ENCODE assay signal across 28 cellular contexts in the genomic region with DNA sequence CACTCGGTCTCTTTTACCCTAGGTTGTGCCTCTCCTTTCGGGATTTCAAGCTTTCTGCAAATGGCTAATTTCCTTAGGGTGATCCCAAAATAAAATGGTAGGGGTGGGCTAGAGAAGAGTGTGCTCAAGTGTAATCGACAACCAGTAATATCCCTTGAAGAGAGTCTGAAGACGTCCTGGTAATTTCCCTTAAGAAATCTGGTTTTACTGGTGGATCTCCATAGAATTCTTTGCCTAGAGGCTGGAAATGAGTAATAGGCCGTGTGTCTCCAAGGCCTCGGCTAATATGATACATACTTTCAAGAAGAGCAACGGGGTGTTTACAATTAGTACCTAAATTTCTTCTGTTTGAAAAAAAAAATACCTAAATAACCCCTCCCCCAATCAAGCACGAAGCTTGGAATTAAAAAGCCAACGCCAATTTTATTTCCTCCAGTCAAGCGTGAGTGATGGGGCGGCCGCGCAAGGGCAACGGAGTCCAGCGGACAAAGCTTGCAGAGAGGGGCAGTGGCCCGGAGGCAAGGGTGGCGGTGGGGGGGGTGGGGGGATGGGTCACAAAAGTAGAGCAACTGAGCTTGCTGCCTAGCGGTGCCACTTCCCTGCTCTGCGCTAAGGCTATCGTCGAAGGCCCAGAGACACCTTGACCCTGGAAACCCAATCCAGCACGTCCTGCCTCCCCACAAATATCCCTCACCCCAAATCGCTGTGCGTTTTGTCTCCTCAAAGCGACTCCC. TPM values are rescaled to one million over a fixed set of nuclear protein-coding genes. Genes with fewer than 3 reads are reported as not detected.
DNase-seq lines count a peak whose midpoint lies in the region; ATAC-seq and TF ChIP-seq lines count a peak whose summit lies in the region.
"Had no signal": no experiment of that assay in that cellular context is flagged by ENCODE, and none has a peak within 500 bp of the region (broad histone marks: within the 10 kb centered on the region; RNA-seq: fewer than 3 reads in every experiment).

No MANE protein-coding gene starts in this region.

- H3K27ac Mint-ChIP-seq in IgD-negative memory B cell = peak overlapping the region in 2 of 3 donors; percentile 39 to 51
- peak overlapping the region; percentile 39 for H3K27ac Mint-ChIP-seq in progenitor cell of endocrine pancreas
- no peak overlapping the region for H3K27ac Mint-ChIP-seq in CD8-positive, alpha-beta T cell
- H3K27ac Mint-ChIP-seq: activated CD4-positive, alpha-beta T cell treated with anti-CD3 and anti-CD28 coated beads for 36 hours; CD14-positive monocyte; dendritic cell treated with granulocyte-macrophage colony-stimulating factor and Interleukin-4, amounts not matched to agents 40 ng/mL and 50 ng/mL, for 4 days; T-helper 17 cell had no signal

- H3K36me3 Mint-ChIP-seq in IgD-negative memory B cell (no peaks in the 10 kb centered on the region), progenitor cell of endocrine pancreas (ENCODE audit: insufficient read depth) (no peaks in the 10 kb centered on the region)
- H3K36me3 Mint-ChIP-seq in CD8-positive, alpha-beta T cell = no peaks in the 10 kb centered on the region

- no peaks in the 10 kb centered on the region for H3K9me3 ChIP-seq in iPS-15b (ENCODE audit: control insufficient read depth, insufficient read depth, low read length)
- no peaks in the 10 kb centered on the region for H3K9me3 ChIP-seq in CD8-positive, alpha-beta T cell (ENCODE audit: low read length)
- H3K9me3 ChIP-seq: SJSA1, testis had no signal

- H3K27me3 Mint-ChIP-seq in IgD-negative memory B cell (peaks cover 78% of the 10 kb centered on the region), progenitor cell of endocrine pancreas (peaks cover 95% of the 10 kb centered on the region)
- H3K27me3 Mint-ChIP-seq in CD8-positive, alpha-beta T cell (ENCODE audit: low read depth) = peaks cover 90% of the 10 kb centered on the region

- ATAC-seq in CD8-positive, alpha-beta T cell = no peak
- ATAC-seq: left colon, T-helper 17 cell had no signal

- H3K27me3 ChIP-seq in iPS-15b (ENCODE audit: control insufficient read depth, insufficient read depth, low read length) = peaks cover 61% of the 10 kb centered on the region
- H3K27me3 ChIP-seq in CD8-positive, alpha-beta T cell (ENCODE audit: insufficient read depth, low read length) = peaks cover 36% of the 10 kb centered on the region
- H3K27me3 ChIP-seq: testis had no signal

- intact Hi-C loops in CD8-positive, alpha-beta T cell (cut with DNase I, micrococcal nuclease) = no loop called here

- H3K4me3 Mint-ChIP-seq in IgD-negative memory B cell (peak overlapping the region in 1 of 4 donors; percentile 65), progenitor cell of endocrine pancreas (ENCODE audit: low read depth) (no peak overlapping the region)
- H3K4me3 Mint-ChIP-seq in CD8-positive, alpha-beta T cell = no peak overlapping the region
- H3K4me3 Mint-ChIP-seq: activated CD4-positive, alpha-beta T cell treated with anti-CD3 and anti-CD28 coated beads for 36 hours; activated T-cell treated with anti-CD3 and anti-CD28 coated beads, Interleukin-2, amount 50 U/mL, for 24 hours; dendritic cell treated with granulocyte-macrophage colony-stimulating factor and Interleukin-4, amounts not matched to agents 40 ng/mL and 50 ng/mL, for 4 days had no signal

- H3K4me1 Mint-ChIP-seq in IgD-negative memory B cell = peaks cover 0 to 3% (median 2%) of the 10 kb centered on the region in 3 donors
- H3K4me1 Mint-ChIP-seq in progenitor cell of endocrine pancreas (ENCODE audit: low read depth) = peaks cover 30% of the 10 kb centered on the region
- peaks cover 5% of the 10 kb centered on the region for H3K4me1 Mint-ChIP-seq in CD8-positive, alpha-beta T cell (ENCODE audit: low read depth)

- TF ChIP-seq CTCF in GM20000 (IDR thresholded peaks at IDR 0.05; ENCODE audit: extremely low read depth, missing control alignments) (no peak), progenitor cell of endocrine pancreas (IDR thresholded peaks at IDR 0.05; ENCODE audit: unreplicated experiment) (no peak)
- TF ChIP-seq CTCF in CD8-positive, alpha-beta T cell (IDR thresholded peaks at IDR 0.05) = no peak

- H3K9ac ChIP-seq in iPS-15b (ENCODE audit: low read depth, low read length) = no peak overlapping the region

- POLR2A ChIA-PET in CD8-positive, alpha-beta T cell (lab: Charles Lee) = no interaction called here

- peaks cover 12% of the 10 kb centered on the region for H3K4me1 ChIP-seq in iPS-15b (ENCODE audit: control insufficient read depth, insufficient read depth, low read length)
- peaks cover 15% of the 10 kb centered on the region for H3K4me1 ChIP-seq in CD8-positive, alpha-beta T cell (ENCODE audit: insufficient read depth, low read length)
- H3K4me1 ChIP-seq: testis had no signal

- DNase-seq in GM20000 (ENCODE audit: low spot score) (peak; percentile 11), progenitor cell of endocrine pancreas (ENCODE audit: low spot score, unreplicated experiment) (no peak), NOMO-1 (lab: John Stamatoyannopoulos, UW; ENCODE audit: unreplicated experiment in 2 of 2) (no peak), SKM-1 (lab: John Stamatoyannopoulos, UW; ENCODE audit: unreplicated experiment) (no peak)
- DNase-seq in CD8-positive, alpha-beta T cell = no peak
- DNase-seq: activated naive CD4-positive, alpha-beta T cell treated with anti-CD3 and anti-CD28 coated beads, Interleukin-2, amount 50 U/mL, for 16 hours; activated T-cell treated with anti-CD3 and anti-CD28 coated beads, Interleukin-2, amount 50 U/mL, for 24 hours; central memory CD4-positive, alpha-beta T cell; EL; Kasumi-1; left colon; mesenchymal stem cell; NCI-H1694 treated with DMSO at 0.1 percent for 48 hours; NCI-H2171; NCI-H524; stimulated activated CD4-positive, alpha-beta T cell treated with anti-CD3 and anti-CD28 coated beads, Interleukin-4, amount 100 ng/mL, for 24 hours; stimulated activated naive CD4-positive, alpha-beta T cell treated with Interleukin-2 at 50 U/mL for 16 hours; T-helper 17 cell; testis had no signal

- H3K9me3 Mint-ChIP-seq in IgD-negative memory B cell (peaks cover 0 to 23% (median 6%) of the 10 kb centered on the region in 3 donors), progenitor cell of endocrine pancreas (ENCODE audit: low read depth) (no peaks in the 10 kb centered on the region)
- no peaks in the 10 kb centered on the region for H3K9me3 Mint-ChIP-seq in CD8-positive, alpha-beta T cell
- H3K9me3 Mint-ChIP-seq: dendritic cell treated with granulocyte-macrophage colony-stimulating factor and Interleukin-4, amounts not matched to agents 40 ng/mL and 50 ng/mL, for 4 days had no signal

- H3K36me3 ChIP-seq in iPS-15b (ENCODE audit: control insufficient read depth, insufficient read depth, low read length) = no peaks in the 10 kb centered on the region
- H3K36me3 ChIP-seq in CD8-positive, alpha-beta T cell (ENCODE audit: insufficient read depth, low read length) = no peaks in the 10 kb centered on the region
- H3K36me3 ChIP-seq: SJSA1 had no signal

- CTCF ChIA-PET in CD8-positive, alpha-beta T cell (lab: Charles Lee) = no interaction called here

- H3K4me3 ChIP-seq in iPS-15b (ENCODE audit: low read depth, low read length) = peak overlapping the region; percentile 59
- no peak overlapping the region for H3K4me3 ChIP-seq in CD8-positive, alpha-beta T cell (ENCODE audit: low read depth, low read length)
- H3K4me3 ChIP-seq: SJSA1, testis had no signal

- no peak overlapping the region for H3K27ac ChIP-seq in CD8-positive, alpha-beta T cell (ENCODE audit: low read depth, low read length)
- H3K27ac ChIP-seq: SJSA1, testis had no signal

RNA-seq across cellular contexts. Expression of a gene that starts 7.8 kb away (rescaled TPM):
- not detected for polyA plus RNA-seq in IgD-negative memory B cell
- total RNA-seq in progenitor cell of endocrine pancreas = 44.7 and 61.1 TPM in 2 replicates
- not detected for total RNA-seq in CD8-positive, alpha-beta T cell
- total RNA-seq: activated CD4-positive, alpha-beta T cell treated with anti-CD3 and anti-CD28 coated beads for 36 hours; activated CD8-positive, alpha-beta memory T cell treated with anti-CD3 and anti-CD28 coated beads for 36 hours; endothelial cell of umbilical vein; glomerular endothelial cell; left colon; SJSA1; T-helper 17 cell had no signal
- polyA plus RNA-seq: CD14-positive monocyte, endothelial cell of umbilical vein had no signal

Comparison
In these comparisons a context has a peak if more than half of its experiments do, and no peak if none do; other contexts are left out.
1. RNA of a gene that starts 7.8 kb away (total RNA-seq): 44.7 to 61.1 TPM in progenitor cell of endocrine pancreas; not detected in CD8-positive, alpha-beta T cell; every median in the first group is over 10 times any median in the second.